ENCODE assay signal across 11 cellular contexts in genomic region chr17:57518587-57519118, GRCh38.
DNase-seq lines count a peak whose midpoint lies in the region; ATAC-seq, FAIRE-seq and TF ChIP-seq lines count a peak whose summit lies in the region.
"Had no signal": no experiment of that assay in that cellular context is flagged by ENCODE, and none has a peak within 500 bp of the region (broad histone marks: within the 10 kb centered on the region; RNA-seq: fewer than 3 reads in every experiment).

No MANE protein-coding gene starts in this region.

- peaks cover 21% of the 10 kb centered on the region for H3K4me1 ChIP-seq in IMR-90 (ENCODE audit: control insufficient read depth, insufficient read depth, low read length)
- peaks cover 56% of the 10 kb centered on the region for H3K4me1 ChIP-seq in cardiac muscle cell (ENCODE audit: low read depth)
- H3K4me1 ChIP-seq in gastrocnemius medialis = peaks cover 42 to 47% of the 10 kb centered on the region in 2 donors
- H3K4me1 ChIP-seq in small intestine (ENCODE audit: control insufficient read depth in 2 of 2, insufficient read depth in 1 of 2, low read depth in 1 of 2, low read length in 1 of 2) = peaks cover 0 to 2% of the 10 kb centered on the region in 2 donors

- peaks cover 29% of the 10 kb centered on the region for H3K9me1 ChIP-seq in IMR-90 (ENCODE audit: insufficient read depth, low read length)

- peak overlapping the region; percentile 41 to 71; a peak in 2 of 4 replicates for H4K8ac ChIP-seq in IMR-90 (ENCODE audit: low read depth in 2 of 2, low read length in 2 of 2)

- H3K4me3 ChIP-seq in IMR-90 (ENCODE audit: insufficient read depth, low read depth, low read length) (no peak overlapping the region), cardiac muscle cell (no peak overlapping the region), gastrocnemius medialis (no peak overlapping the region), small intestine (ENCODE audit: low read depth in 1 of 2, low read length in 2 of 2) (no peak overlapping the region)
- H3K4me3 ChIP-seq: right lobe of liver, SJSA1 had no signal

- no peak overlapping the region for H2BK5ac ChIP-seq in IMR-90 (ENCODE audit: low read depth, low read length, poor library complexity, severe bottlenecking)

- H4K91ac ChIP-seq in IMR-90 (ENCODE audit: insufficient read depth, low read depth, low read length) = 0 out of 2 replicates have a peak overlapping the region, but pooled peaks have one; percentile 4

- ATAC-seq in IMR-90 (ENCODE audit: low read depth) (no peak), gastrocnemius medialis (peak; percentile 79 to 80)

- dilution Hi-C loops in IMR-90 (cut with HindIII; ENCODE audit: low sequenced_read_pairs, unreplicated experiment) = no loop called here

- CTCF ChIA-PET in IMR-90 (lab: Yijun Ruan, JAX) = interaction anchor here (1.2 to 1.6 kb wide), 2 partner anchors 79 to 153 kb away, joined by 3 read pairs; no protein-coding TSS in a partner anchor

- no peak overlapping the region for H3K56ac ChIP-seq in IMR-90 (ENCODE audit: extremely low read depth, insufficient read depth, low read length)

- H2BK120ac ChIP-seq in IMR-90 (ENCODE audit: low read depth, low read length) = peak overlapping the region; percentile 68

- no peak for TF ChIP-seq CTCF in IMR-90 (conservative IDR thresholded peaks at IDR 0.05; ENCODE audit: low read depth, low read length)
- TF ChIP-seq CTCF in cardiac muscle cell (IDR thresholded peaks at IDR 0.05; ENCODE audit: low read depth, low read length) = no peak
- TF ChIP-seq CTCF in gastrocnemius medialis (IDR thresholded peaks at IDR 0.05 in 4 of 5, conservative IDR thresholded peaks at IDR 0.05 in 1 of 5) = no peak

- intact Hi-C loops in IMR-90 (cut with micrococcal nuclease) = no loop called here
- intact Hi-C loops in gastrocnemius medialis (cut with DNase I; ENCODE audit: low total_unique reads) = no loop called here

- H4K20me1 ChIP-seq in IMR-90 (ENCODE audit: insufficient read depth, low read length) = no peaks in the 10 kb centered on the region

- BruUV-seq in IMR-90 (replicated peaks; lab: Mats Ljungman, UMichigan) = no TSS peak

- peak overlapping the region; percentile 61; the same call in 1 of the 2 replicates for H3K14ac ChIP-seq in IMR-90 (replicated peaks; ENCODE audit: low read depth, low read length)

- H2AK5ac ChIP-seq in IMR-90 (ENCODE audit: low read depth, low read length) = peak overlapping the region; percentile 70

- TF ChIP-seq POLR2A in IMR-90 (IDR thresholded peaks at IDR 0.05; ENCODE audit: low read depth, low read length) (no peak), gastrocnemius medialis (IDR thresholded peaks at IDR 0.05) (no peak)

- no peak overlapping the region for H3K18ac ChIP-seq in IMR-90 (ENCODE audit: low read depth, low read length)

- H2AK9ac ChIP-seq in IMR-90 (replicated peaks; ENCODE audit: low read depth, low read length, poor library complexity) = peak overlapping the region; percentile 73

- peak overlapping the region; percentile 1; the same call in 1 of the 3 replicates for H2BK15ac ChIP-seq in IMR-90 (ENCODE audit: low read depth, low read length)

- no peaks in the 10 kb centered on the region for H3K9me3 ChIP-seq in IMR-90 (ENCODE audit: control insufficient read depth, insufficient read depth, low read length)
- H3K9me3 ChIP-seq in cardiac muscle cell (ENCODE audit: low read depth) = no peaks in the 10 kb centered on the region
- no peaks in the 10 kb centered on the region for H3K9me3 ChIP-seq in gastrocnemius medialis
- H3K9me3 ChIP-seq in small intestine (ENCODE audit: control insufficient read depth, low read depth) = no peaks in the 10 kb centered on the region
- H3K9me3 ChIP-seq: right lobe of liver, SJSA1 had no signal

- peak overlapping the region; percentile 56 for H2AFZ ChIP-seq in IMR-90 (replicated peaks; ENCODE audit: low read length, poor library complexity)

- H3K23ac ChIP-seq in IMR-90 (ENCODE audit: low read depth, low read length) = no peak overlapping the region; the same call in 1 of the 2 replicates

- H3K4me2 ChIP-seq in IMR-90 (ENCODE audit: low read depth, low read length) = no peak overlapping the region

- H3K36me3 ChIP-seq in IMR-90 (ENCODE audit: control insufficient read depth, insufficient read depth, low read length) = no peaks in the 10 kb centered on the region
- H3K36me3 ChIP-seq in cardiac muscle cell = no peaks in the 10 kb centered on the region
- H3K36me3 ChIP-seq in gastrocnemius medialis = no peaks in the 10 kb centered on the region
- no peaks in the 10 kb centered on the region for H3K36me3 ChIP-seq in small intestine (ENCODE audit: control insufficient read depth in 2 of 2, insufficient read depth in 2 of 2, low read length in 2 of 2)
- H3K36me3 ChIP-seq: right lobe of liver, SJSA1 had no signal

- POLR2A ChIA-PET in IMR-90 (lab: Charles Lee; ENCODE audit: unreplicated experiment) = no interaction called here

- peaks cover 0 to 15% of the 10 kb centered on the region in 2 experiments; a peak in 1 of 4 replicates for H3K79me1 ChIP-seq in IMR-90 (ENCODE audit: low read depth in 1 of 2, low read length in 2 of 2)

- 0 out of 2 replicates have a peak overlapping the region, but pooled peaks have one; percentile 8 for H4K5ac ChIP-seq in IMR-90 (ENCODE audit: low read depth, low read length)

- FAIRE-seq in small intestine (lab: Jason Lieb, UNC) = no peak

- in situ Hi-C loops in IMR-90 (cut with MboI; ENCODE audit: low sequenced_read_pairs) (loop anchor here (5.0 kb wide), 1 partner anchor 276 kb away; no protein-coding TSS in a partner anchor), gastrocnemius medialis (cut with MboI; ENCODE audit: low sequenced_read_pairs in 4 of 4) (no loop called here)

- H3K27ac ChIP-seq in IMR-90 (ENCODE audit: insufficient read depth, low read length) = no peak overlapping the region
- peak overlapping the region; percentile 84 for H3K27ac ChIP-seq in cardiac muscle cell
- peak overlapping the region; percentile 26 to 57 (median 54) for H3K27ac ChIP-seq in gastrocnemius medialis
- no peak overlapping the region for H3K27ac ChIP-seq in small intestine (ENCODE audit: low read depth in 1 of 2, low read length in 1 of 2)
- H3K27ac ChIP-seq: right lobe of liver, SJSA1 had no signal

- H3K27me3 ChIP-seq in IMR-90 (ENCODE audit: control insufficient read depth, insufficient read depth, low read length) (no peaks in the 10 kb centered on the region), cardiac muscle cell (no peaks in the 10 kb centered on the region), gastrocnemius medialis (no peaks in the 10 kb centered on the region), small intestine (ENCODE audit: control insufficient read depth in 2 of 2, insufficient read depth in 2 of 2, low read length in 2 of 2) (no peaks in the 10 kb centered on the region)
- H3K27me3 ChIP-seq: right lobe of liver, SJSA1 had no signal

- 0 out of 2 replicates have a peak overlapping the region, but pooled peaks have one; percentile 16 for H2BK20ac ChIP-seq in IMR-90 (ENCODE audit: low read depth, low read length)

- peak overlapping the region; percentile 68 for H3K4ac ChIP-seq in IMR-90 (ENCODE audit: low read depth, low read length)

- no peak overlapping the region for H3K9ac ChIP-seq in IMR-90 (ENCODE audit: low read depth, low read length)

- 67% methylated on average over 3 of the region's 11 CpGs; no CpG with 5 or more reads in 1 of the 2 experiments for WGBS in IMR-90 (ENCODE audit: extremely low coverage in 2 of 2, insufficient read length in 1 of 2), 2 experiments
- 79 to 89% (median 83%) methylated on average over 11 of the region's 11 CpGs for WGBS in small intestine, 3 donors

- no peak for TF ChIP-seq RAD21 in IMR-90 (IDR thresholded peaks at IDR 0.05; ENCODE audit: low read length)

- DNase-seq in IMR-90 (no peak), NCI-H510A treated with DMSO at 0.1 percent for 48 hours (lab: John Stamatoyannopoulos, UW) (peak; percentile 94), cardiac muscle cell (ENCODE audit: low read depth in 1 of 2, low spot score in 1 of 2) (peak in 1 of 2 donors; percentile 92), gastrocnemius medialis (peak; percentile 41 to 68), small intestine (no peak), LoVo (ENCODE audit: low spot score) (no peak)
- DNase-seq in activated effector memory CD4-positive, alpha-beta T cell treated with anti-CD3 and anti-CD28 coated beads, Interleukin-2, amount 50 U/mL, for 16 hours = no peak
- no peak for DNase-seq in activated CD4-positive, alpha-beta T cell treated with anti-CD3 and anti-CD28 coated beads, Interleukin-2, amount 50 U/mL, for 4 hours
- DNase-seq: activated CD8-positive, alpha-beta memory T cell treated with anti-CD3 and anti-CD28 coated beads, Interleukin-2, amount 50 U/mL, for 48 hours; right lobe of liver had no signal

TF ChIP-seq in IMR-90, 13 proteins besides CTCF, POLR2A, EP300 and RAD21 (continues in another document):
- TF ChIP-seq MAZ (IDR thresholded peaks at IDR 0.05; ENCODE audit: borderline replicate concordance, low read depth, low read length) (no peak), FOS (IDR thresholded peaks at IDR 0.05; ENCODE audit: low read depth, low read length) (no peak), RFX5 (IDR thresholded peaks at IDR 0.05; ENCODE audit: low read depth, low read length) (no peak), MXI1 (IDR thresholded peaks at IDR 0.05; ENCODE audit: borderline replicate concordance, low read depth, low read length) (no peak), SMC3 (IDR thresholded peaks at IDR 0.05; ENCODE audit: low read depth, low read length) (no peak), MAFK (IDR thresholded peaks at IDR 0.05; ENCODE audit: low read depth, low read length) (no peak), CHD1 (IDR thresholded peaks at IDR 0.05; ENCODE audit: low read depth, low read length) (no peak), NFE2L2 (IDR thresholded peaks at IDR 0.05; ENCODE audit: low read depth, low read length) (no peak), CEBPB (IDR thresholded peaks at IDR 0.05; ENCODE audit: low read depth, low read length) (no peak), RCOR1 (IDR thresholded peaks at IDR 0.05; ENCODE audit: insufficient replicate concordance, low read length) (no peak)
- TF ChIP-seq, protein P1, sequence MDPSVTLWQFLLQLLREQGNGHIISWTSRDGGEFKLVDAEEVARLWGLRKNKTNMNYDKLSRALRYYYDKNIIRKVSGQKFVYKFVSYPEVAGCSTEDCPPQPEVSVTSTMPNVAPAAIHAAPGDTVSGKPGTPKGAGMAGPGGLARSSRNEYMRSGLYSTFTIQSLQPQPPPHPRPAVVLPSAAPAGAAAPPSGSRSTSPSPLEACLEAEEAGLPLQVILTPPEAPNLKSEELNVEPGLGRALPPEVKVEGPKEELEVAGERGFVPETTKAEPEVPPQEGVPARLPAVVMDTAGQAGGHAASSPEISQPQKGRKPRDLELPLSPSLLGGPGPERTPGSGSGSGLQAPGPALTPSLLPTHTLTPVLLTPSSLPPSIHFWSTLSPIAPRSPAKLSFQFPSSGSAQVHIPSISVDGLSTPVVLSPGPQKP (IDR thresholded peaks at IDR 0.05; ENCODE audit: borderline replicate concordance, low read depth, low read length) = no peak

Comparison
In these comparisons a context has a peak if more than half of its experiments do, and no peak if none do; other contexts are left out.
1. DNase-seq: peak in NCI-H510A treated with DMSO at 0.1 percent for 48 hours (single experiment) and gastrocnemius medialis (2 of 2); none in IMR-90 (single experiment), activated effector memory CD4-positive, alpha-beta T cell treated with anti-CD3 and anti-CD28 coated beads, Interleukin-2, amount 50 U/mL, for 16 hours (single experiment), small intestine (single experiment), activated CD4-positive, alpha-beta T cell treated with anti-CD3 and anti-CD28 coated beads, Interleukin-2, amount 50 U/mL, for 4 hours (0 of 2) and LoVo (single experiment).
2. H3K27ac ChIP-seq: peak in cardiac muscle cell (single experiment) and gastrocnemius medialis (4 of 4); none in IMR-90 (single experiment) and small intestine (0 of 2).